ENCODE assay signal across 1 cellular context in the genomic region with DNA sequence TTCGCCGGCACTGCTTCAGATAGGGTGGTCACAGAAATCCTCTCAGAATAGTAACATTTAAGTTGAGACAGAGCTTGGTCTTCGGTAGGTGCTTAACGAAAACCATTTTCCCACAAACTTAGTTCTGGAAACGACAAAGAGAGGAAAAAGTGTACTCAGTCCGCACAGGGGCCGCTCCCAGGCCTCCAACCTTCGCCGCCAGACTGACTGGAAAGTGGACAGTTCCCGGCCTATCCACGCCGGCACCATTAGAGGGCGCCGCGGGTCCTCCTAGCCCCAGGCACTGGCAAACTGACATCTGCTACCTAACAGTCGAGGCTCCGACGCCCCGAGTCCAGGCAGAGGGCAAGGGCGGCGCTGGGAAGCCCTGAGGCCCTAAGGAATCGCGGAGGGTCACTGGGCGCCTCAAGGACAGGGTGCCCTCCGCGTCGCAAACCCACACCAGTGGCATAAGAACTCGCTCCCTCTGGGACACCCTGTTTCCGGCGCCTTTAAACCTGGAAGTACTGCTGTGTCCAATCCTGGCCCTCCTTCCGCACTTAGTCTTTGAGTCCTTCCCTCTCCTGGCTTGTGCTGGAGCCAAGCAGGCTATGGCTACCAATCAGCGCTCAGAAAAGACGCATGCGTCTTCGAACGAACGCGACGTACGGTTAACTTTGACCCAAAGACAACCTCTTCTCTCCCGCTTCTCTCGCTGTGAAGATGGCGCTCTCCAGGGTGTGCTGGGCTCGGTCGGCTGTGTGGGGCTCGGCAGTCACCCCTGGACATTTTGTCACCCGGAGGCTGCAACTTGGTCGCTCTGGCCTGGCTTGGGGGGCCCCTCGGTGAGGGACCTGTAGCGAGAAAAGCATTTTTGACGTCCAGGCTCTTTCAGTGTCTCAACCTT.
TF ChIP-seq lines count a peak whose summit lies in the region.

A gene with protein sequence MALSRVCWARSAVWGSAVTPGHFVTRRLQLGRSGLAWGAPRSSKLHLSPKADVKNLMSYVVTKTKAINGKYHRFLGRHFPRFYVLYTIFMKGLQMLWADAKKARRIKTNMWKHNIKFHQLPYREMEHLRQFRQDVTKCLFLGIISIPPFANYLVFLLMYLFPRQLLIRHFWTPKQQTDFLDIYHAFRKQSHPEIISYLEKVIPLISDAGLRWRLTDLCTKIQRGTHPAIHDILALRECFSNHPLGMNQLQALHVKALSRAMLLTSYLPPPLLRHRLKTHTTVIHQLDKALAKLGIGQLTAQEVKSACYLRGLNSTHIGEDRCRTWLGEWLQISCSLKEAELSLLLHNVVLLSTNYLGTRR (plus strand): TSS at position 673 of the 886 bp plus-strand sequence. CDS start 30 bp downstream, at position 703.

TF ChIP-seq in HCT116, 20 proteins besides CTCF, POLR2A, EP300 and RAD21 (continued from another document):
- TF ChIP-seq EZH2 (IDR thresholded peaks at IDR 0.05), result no peak
- no peak for TF ChIP-seq JUND (IDR thresholded peaks at IDR 0.05)
- TF ChIP-seq, protein P1, sequence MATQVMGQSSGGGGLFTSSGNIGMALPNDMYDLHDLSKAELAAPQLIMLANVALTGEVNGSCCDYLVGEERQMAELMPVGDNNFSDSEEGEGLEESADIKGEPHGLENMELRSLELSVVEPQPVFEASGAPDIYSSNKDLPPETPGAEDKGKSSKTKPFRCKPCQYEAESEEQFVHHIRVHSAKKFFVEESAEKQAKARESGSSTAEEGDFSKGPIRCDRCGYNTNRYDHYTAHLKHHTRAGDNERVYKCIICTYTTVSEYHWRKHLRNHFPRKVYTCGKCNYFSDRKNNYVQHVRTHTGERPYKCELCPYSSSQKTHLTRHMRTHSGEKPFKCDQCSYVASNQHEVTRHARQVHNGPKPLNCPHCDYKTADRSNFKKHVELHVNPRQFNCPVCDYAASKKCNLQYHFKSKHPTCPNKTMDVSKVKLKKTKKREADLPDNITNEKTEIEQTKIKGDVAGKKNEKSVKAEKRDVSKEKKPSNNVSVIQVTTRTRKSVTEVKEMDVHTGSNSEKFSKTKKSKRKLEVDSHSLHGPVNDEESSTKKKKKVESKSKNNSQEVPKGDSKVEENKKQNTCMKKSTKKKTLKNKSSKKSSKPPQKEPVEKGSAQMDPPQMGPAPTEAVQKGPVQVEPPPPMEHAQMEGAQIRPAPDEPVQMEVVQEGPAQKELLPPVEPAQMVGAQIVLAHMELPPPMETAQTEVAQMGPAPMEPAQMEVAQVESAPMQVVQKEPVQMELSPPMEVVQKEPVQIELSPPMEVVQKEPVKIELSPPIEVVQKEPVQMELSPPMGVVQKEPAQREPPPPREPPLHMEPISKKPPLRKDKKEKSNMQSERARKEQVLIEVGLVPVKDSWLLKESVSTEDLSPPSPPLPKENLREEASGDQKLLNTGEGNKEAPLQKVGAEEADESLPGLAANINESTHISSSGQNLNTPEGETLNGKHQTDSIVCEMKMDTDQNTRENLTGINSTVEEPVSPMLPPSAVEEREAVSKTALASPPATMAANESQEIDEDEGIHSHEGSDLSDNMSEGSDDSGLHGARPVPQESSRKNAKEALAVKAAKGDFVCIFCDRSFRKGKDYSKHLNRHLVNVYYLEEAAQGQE (IDR thresholded peaks at IDR 0.05; ENCODE audit: low read depth), result peak; percentile 44
- TF ChIP-seq ZFX (IDR thresholded peaks at IDR 0.05), result peak; percentile 38; the same call in 1 of the 2 replicates
- peak; percentile 83 for TF ChIP-seq SP1 (IDR thresholded peaks at IDR 0.05; ENCODE audit: low read depth)
